ENCODE assay signal across 9 cellular contexts in the genomic region with DNA sequence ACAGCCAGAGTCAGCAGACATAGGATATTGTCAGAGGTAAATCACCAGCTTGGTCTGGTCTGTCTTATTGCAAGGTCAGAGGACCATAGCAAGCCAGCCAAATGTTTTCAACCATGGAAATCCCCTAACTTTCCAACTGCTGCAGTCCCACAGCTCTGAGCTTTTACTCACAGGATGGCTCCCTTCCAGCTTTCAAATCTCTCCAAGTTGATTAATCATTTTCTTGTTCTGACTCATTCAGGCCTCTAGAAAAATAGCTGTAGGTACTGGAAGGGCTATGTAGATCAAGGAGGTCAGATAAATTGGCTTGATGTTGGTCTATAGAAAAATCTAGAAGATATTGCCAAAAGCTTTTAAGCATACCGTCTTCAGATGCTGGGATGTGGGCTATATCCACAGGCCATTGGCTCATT.
DNase-seq lines count a peak whose midpoint lies in the region; ATAC-seq and FAIRE-seq lines count a peak whose summit lies in the region.
"Had no signal": no experiment of that assay in that cellular context is flagged by ENCODE, and none has a peak within 500 bp of the region (broad histone marks: within the 10 kb centered on the region; RNA-seq: fewer than 3 reads in every experiment).

No MANE protein-coding gene starts in this region.

- no peaks in the 10 kb centered on the region for H3K27me3 Mint-ChIP-seq in activated naive CD8-positive, alpha-beta T cell treated with anti-CD3 and anti-CD28 coated beads, Interleukin-2, amount 10 ng/mL, durations not matched to agents 7 days and 5 days
- H3K27me3 Mint-ChIP-seq in stimulated activated naive CD8-positive, alpha-beta T cell treated with anti-CD3 and anti-CD28 coated beads, Interleukin-15, amount 100 ng/mL, for 72 hours, result no peaks in the 10 kb centered on the region

- H3K4me3 Mint-ChIP-seq in activated naive CD8-positive, alpha-beta T cell treated with anti-CD3 and anti-CD28 coated beads, Interleukin-2, amount 10 ng/mL, durations not matched to agents 7 days and 5 days, result no peak overlapping the region
- H3K4me3 Mint-ChIP-seq in stimulated activated naive CD8-positive, alpha-beta T cell treated with anti-CD3 and anti-CD28 coated beads, Interleukin-15, amount 100 ng/mL, for 72 hours, result no peak overlapping the region
- H3K4me3 Mint-ChIP-seq: T-helper 1 cell treated with Interleukin-12 subunit alpha and Interleukin-12 subunit beta and Interleukin-4 antibody, amounts not matched to agents 30 μg/mL and 1 μg/mL, for 36 hours had no signal

- POLR2A ChIA-PET in activated naive CD8-positive, alpha-beta T cell treated with anti-CD3 and anti-CD28 coated beads, Interleukin-2, amount 10 ng/mL, durations not matched to agents 7 days and 5 days (lab: Charles Lee), result no interaction called here

- ATAC-seq in GM19455 (IDR thresholded peaks at IDR 0.05; ENCODE audit: unreplicated experiment) (peak; percentile 69), HG03520 (IDR thresholded peaks at IDR 0.05; ENCODE audit: unreplicated experiment) (peak; percentile 58)
- ATAC-seq in activated naive CD8-positive, alpha-beta T cell treated with anti-CD3 and anti-CD28 coated beads, Interleukin-2, amount 10 ng/mL, durations not matched to agents 7 days and 5 days (ENCODE audit: low read depth), result peak; percentile 26
- ATAC-seq in stimulated activated naive CD8-positive, alpha-beta T cell treated with anti-CD3 and anti-CD28 coated beads, Interleukin-15, amount 100 ng/mL, for 72 hours, result peak; percentile 99

- no peak overlapping the region for H3K27ac ChIP-seq in caudate nucleus (ENCODE audit: low read depth, low read length)

- H3K36me3 Mint-ChIP-seq in activated naive CD8-positive, alpha-beta T cell treated with anti-CD3 and anti-CD28 coated beads, Interleukin-2, amount 10 ng/mL, durations not matched to agents 7 days and 5 days, result no peaks in the 10 kb centered on the region

- peak; percentile 100 for FAIRE-seq in islet of Langerhans (lab: Jason Lieb, UNC)

- H3K4me1 Mint-ChIP-seq in activated naive CD8-positive, alpha-beta T cell treated with anti-CD3 and anti-CD28 coated beads, Interleukin-2, amount 10 ng/mL, durations not matched to agents 7 days and 5 days, result no peaks in the 10 kb centered on the region
- H3K4me1 Mint-ChIP-seq in stimulated activated naive CD8-positive, alpha-beta T cell treated with anti-CD3 and anti-CD28 coated beads, Interleukin-15, amount 100 ng/mL, for 72 hours, result no peaks in the 10 kb centered on the region

- H3K9me3 Mint-ChIP-seq in activated naive CD8-positive, alpha-beta T cell treated with anti-CD3 and anti-CD28 coated beads, Interleukin-2, amount 10 ng/mL, durations not matched to agents 7 days and 5 days, result peaks cover 2% of the 10 kb centered on the region
- H3K9me3 Mint-ChIP-seq in stimulated activated naive CD8-positive, alpha-beta T cell treated with anti-CD3 and anti-CD28 coated beads, Interleukin-15, amount 100 ng/mL, for 72 hours, result no peaks in the 10 kb centered on the region
- H3K9me3 Mint-ChIP-seq: T-helper 1 cell treated with Interleukin-12 subunit alpha and Interleukin-12 subunit beta and Interleukin-4 antibody, amounts not matched to agents 30 μg/mL and 1 μg/mL, for 36 hours had no signal

- no peak overlapping the region for H3K27ac Mint-ChIP-seq in activated naive CD8-positive, alpha-beta T cell treated with anti-CD3 and anti-CD28 coated beads, Interleukin-2, amount 10 ng/mL, durations not matched to agents 7 days and 5 days
- no peak overlapping the region for H3K27ac Mint-ChIP-seq in stimulated activated naive CD8-positive, alpha-beta T cell treated with anti-CD3 and anti-CD28 coated beads, Interleukin-15, amount 100 ng/mL, for 72 hours
- H3K27ac Mint-ChIP-seq: T-helper 1 cell treated with Interleukin-12 subunit alpha and Interleukin-12 subunit beta and Interleukin-4 antibody, amounts not matched to agents 30 μg/mL and 1 μg/mL, for 36 hours had no signal

- DNase-seq in DMS79 treated with DMSO at 0.1 percent for 48 hours (lab: John Stamatoyannopoulos, UW) (peak; percentile 57), caudate nucleus (lab: John Stamatoyannopoulos, UW) (no peak), activated gamma-delta T cell treated with Interleukin-2 at 50 U/mL for 16 hours (no peak)
- no peak for DNase-seq in activated naive CD8-positive, alpha-beta T cell treated with anti-CD3 and anti-CD28 coated beads, Interleukin-2, amount 10 ng/mL, durations not matched to agents 7 days and 5 days
- peak; percentile 55 to 70 for DNase-seq in stimulated activated naive CD8-positive, alpha-beta T cell treated with anti-CD3 and anti-CD28 coated beads, Interleukin-15, amount 100 ng/mL, for 72 hours

Comparison
In these comparisons a context has a peak if more than half of its experiments do, and no peak if none do; other contexts are left out.
1. DNase-seq: peak in DMS79 treated with DMSO at 0.1 percent for 48 hours (single experiment) and stimulated activated naive CD8-positive, alpha-beta T cell treated with anti-CD3 and anti-CD28 coated beads, Interleukin-15, amount 100 ng/mL, for 72 hours (2 of 2); none in activated naive CD8-positive, alpha-beta T cell treated with anti-CD3 and anti-CD28 coated beads, Interleukin-2, amount 10 ng/mL, durations not matched to agents 7 days and 5 days (single experiment), caudate nucleus (0 of 61) and activated gamma-delta T cell treated with Interleukin-2 at 50 U/mL for 16 hours (single experiment).
2. ATAC-seq: peak in every context shown above with its lines; median percentile 99 in stimulated activated naive CD8-positive, alpha-beta T cell treated with anti-CD3 and anti-CD28 coated beads, Interleukin-15, amount 100 ng/mL, for 72 hours; 69 in GM19455; 58 in HG03520; 26 in activated naive CD8-positive, alpha-beta T cell treated with anti-CD3 and anti-CD28 coated beads, Interleukin-2, amount 10 ng/mL, durations not matched to agents 7 days and 5 days.